ENCODE assay signal across 6 cellular contexts in the genomic region with DNA sequence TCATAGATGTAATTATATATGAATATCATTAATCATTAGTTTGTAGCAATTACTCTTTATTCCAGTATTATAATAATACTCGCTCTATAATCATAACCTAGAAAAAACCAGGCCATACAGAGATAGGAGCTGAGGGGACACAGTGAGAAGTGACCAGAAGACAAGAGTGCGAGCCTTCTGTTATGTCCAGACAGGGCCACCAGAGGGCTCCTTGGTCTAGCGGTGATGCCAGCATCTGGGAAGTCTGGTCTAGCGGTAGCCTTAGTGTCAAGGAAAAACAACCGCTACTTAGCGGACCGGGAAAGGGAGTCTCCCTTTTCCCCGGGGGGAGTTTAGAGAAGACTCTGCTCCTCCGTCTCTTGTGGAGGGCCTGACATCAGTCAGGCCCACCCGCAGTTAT. TPM values are rescaled to one million over a fixed set of nuclear protein-coding genes. Genes with fewer than 3 reads are reported as not detected.
DNase-seq lines count a peak whose midpoint lies in the region; ATAC-seq and TF ChIP-seq lines count a peak whose summit lies in the region.
"Not testable (repeated sequence)": the region's sequence is repeated elsewhere in the genome, so short reads cannot be mapped to it uniquely, and the experiment has no call there.

No MANE protein-coding gene starts in this region.

- H3K4me3 Mint-ChIP-seq in activated naive CD8-positive, alpha-beta T cell treated with anti-CD3 and anti-CD28 coated beads for 36 hours = not testable (repeated sequence)

- ATAC-seq in mucosa of descending colon = peak; percentile 52
- not testable (repeated sequence) for ATAC-seq in stimulated activated naive CD8-positive, alpha-beta T cell treated with anti-CD3 and anti-CD28 coated beads, Interleukin-15, Interleukin-2, amounts not matched to agents 100 U/mL and 50 U/mL, for 24 hours

- H3K36me3 Mint-ChIP-seq in activated naive CD8-positive, alpha-beta T cell treated with anti-CD3 and anti-CD28 coated beads for 36 hours = not testable (repeated sequence)

- H3K4me1 Mint-ChIP-seq in activated naive CD8-positive, alpha-beta T cell treated with anti-CD3 and anti-CD28 coated beads for 36 hours = not testable (repeated sequence)

- not testable (repeated sequence) for H3K4me3 ChIP-seq in foreskin fibroblast (ENCODE audit: low read depth in 1 of 2, low read length in 2 of 2); mucosa of descending colon

- intact Hi-C loops in mucosa of descending colon (cut with DNase I, micrococcal nuclease) = not testable (repeated sequence)

- H3K9me3 ChIP-seq in mucosa of descending colon = peaks cover 12% of the 10 kb centered on the region

- not testable (repeated sequence) for DNase-seq in GM10248 (ENCODE audit: extremely low spot score)
- DNase-seq in T follicular helper cell (ENCODE audit: low read depth) = peak; percentile 10
- peak; percentile 24 for DNase-seq in activated naive CD8-positive, alpha-beta T cell treated with anti-CD3 and anti-CD28 coated beads for 36 hours
- peak in 1 of 2 donors; percentile 64 for DNase-seq in foreskin fibroblast
- DNase-seq in mucosa of descending colon = peak in 2 of 3 donors; percentile 74 to 78
- DNase-seq in stimulated activated naive CD8-positive, alpha-beta T cell treated with anti-CD3 and anti-CD28 coated beads, Interleukin-15, Interleukin-2, amounts not matched to agents 100 U/mL and 50 U/mL, for 24 hours = peak; percentile 42

- H3K9me3 Mint-ChIP-seq in activated naive CD8-positive, alpha-beta T cell treated with anti-CD3 and anti-CD28 coated beads for 36 hours = not testable (repeated sequence)

- not testable (repeated sequence) for H3K27ac Mint-ChIP-seq in activated naive CD8-positive, alpha-beta T cell treated with anti-CD3 and anti-CD28 coated beads for 36 hours

- CTCF ChIA-PET in GM10248 (lab: Yijun Ruan, JAX) = interaction anchor here (1.1 to 1.7 kb wide), 4 partner anchors 9 to 29 kb away, joined by 3 to 5 read pairs (median 4); a partner anchor contains a TSS

- not testable (repeated sequence) for H3K27me3 Mint-ChIP-seq in activated naive CD8-positive, alpha-beta T cell treated with anti-CD3 and anti-CD28 coated beads for 36 hours

- not testable (repeated sequence) for H3K36me3 ChIP-seq in mucosa of descending colon (ENCODE audit: low read depth)

- POLR2A ChIA-PET in GM10248 (lab: Yijun Ruan, JAX) = not testable (repeated sequence)

- H3K4me1 ChIP-seq in mucosa of descending colon (ENCODE audit: low read depth) = not testable (repeated sequence)

- TF ChIP-seq CTCF in GM10248 (IDR thresholded peaks at IDR 0.05; ENCODE audit: control extremely low read depth, extremely low read depth, low read depth, missing control alignments) (peak; percentile 41), foreskin fibroblast (IDR thresholded peaks at IDR 0.05; ENCODE audit: low read depth, low read length) (peak; percentile 42), mucosa of descending colon (IDR thresholded peaks at IDR 0.05) (peak; percentile 31)

RNA-seq across cellular contexts. Expression of a gene that starts 8.3 kb away (rescaled TPM):
- total RNA-seq in activated naive CD8-positive, alpha-beta T cell treated with anti-CD3 and anti-CD28 coated beads for 36 hours = 10 to 100 TPM; 12.5 to 15.5 TPM
- total RNA-seq in mucosa of descending colon = 10 to 100 TPM; 10.4 to 16.5 (median 14.5) TPM

RNA-seq across cellular contexts. Expression of a gene that starts 10.9 kb away (rescaled TPM):
- 10 to 100 TPM in 1 of 2 experiments, 1 to 10 TPM in 1; 8.9 to 10.9 TPM for total RNA-seq in activated naive CD8-positive, alpha-beta T cell treated with anti-CD3 and anti-CD28 coated beads for 36 hours
- total RNA-seq in mucosa of descending colon = 1 to 10 TPM; 2.6 to 9.2 (median 2.9) TPM

RNA-seq across cellular contexts. Expression of a gene that starts 29.3 kb away (rescaled TPM):
- 1 to 10 TPM; 6.3 to 6.7 TPM for total RNA-seq in activated naive CD8-positive, alpha-beta T cell treated with anti-CD3 and anti-CD28 coated beads for 36 hours
- 10 to 100 TPM in 1 of 3 donors, 1 to 10 TPM in 1, under 1 TPM in 1; 0.72 to 13.7 (median 1.5) TPM for total RNA-seq in mucosa of descending colon

RNA-seq across cellular contexts. Expression of a gene that starts 31.2 kb away (rescaled TPM):
- total RNA-seq in activated naive CD8-positive, alpha-beta T cell treated with anti-CD3 and anti-CD28 coated beads for 36 hours = 10 to 100 TPM; 16.1 to 17.9 TPM
- total RNA-seq in mucosa of descending colon = 10 to 100 TPM; 16.4 to 25.2 (median 20.4) TPM

RNA-seq across cellular contexts. Expression of a gene that starts 56.5 kb away (rescaled TPM):
- total RNA-seq in activated naive CD8-positive, alpha-beta T cell treated with anti-CD3 and anti-CD28 coated beads for 36 hours = 10 to 100 TPM; 18.2 to 21.4 TPM
- 1 to 10 TPM; 4.7 to 5.2 (median 4.9) TPM for total RNA-seq in mucosa of descending colon
